In genomic region chr2:132669854-132670103, GRCh38 we compare ENCODE assay signal across 9 cellular contexts. TPM values are rescaled to one million over a fixed set of nuclear protein-coding genes. Genes with fewer than 3 reads are reported as not detected.
DNase-seq lines count a peak whose midpoint lies in the region; ATAC-seq and TF ChIP-seq lines count a peak whose summit lies in the region.
"Had no signal": no experiment of that assay in that cellular context is flagged by ENCODE, and none has a peak within 500 bp of the region (broad histone marks: within the 10 kb centered on the region; RNA-seq: fewer than 3 reads in every experiment).

No MANE protein-coding gene starts in this region.

- peaks cover 0 to 4% of the 10 kb centered on the region in 2 donors for H3K36me3 Mint-ChIP-seq in activated T-cell treated with anti-CD3 and anti-CD28 coated beads, Interleukin-2, amount 50 U/mL, for 72 hours (ENCODE audit: insufficient read depth in 2 of 2)

- no peaks in the 10 kb centered on the region; the same call in 1 of the 2 replicates for H3K79me2 ChIP-seq in SK-N-SH (ENCODE audit: insufficient read depth)

- H4K20me1 ChIP-seq in SK-N-SH (ENCODE audit: insufficient read depth): no peaks in the 10 kb centered on the region

- peak overlapping the region in 1 of 2 donors; percentile 39 for H3K4me3 Mint-ChIP-seq in activated T-cell treated with anti-CD3 and anti-CD28 coated beads, Interleukin-2, amount 50 U/mL, for 72 hours

- TF ChIP-seq RAD21 in SK-N-SH (IDR thresholded peaks at IDR 0.05; ENCODE audit: low read length): no peak

- H3K36me3 ChIP-seq in H7 (replicated peaks; ENCODE audit: control insufficient read depth, insufficient read depth, low read length): no peaks in the 10 kb centered on the region
- H3K36me3 ChIP-seq in SK-N-SH (replicated peaks in 1 of 2; ENCODE audit: control insufficient read depth in 1 of 2, insufficient read depth in 2 of 2, low read length in 1 of 2): peaks cover 0 to 3% of the 10 kb centered on the region in 2 experiments
- no peaks in the 10 kb centered on the region for H3K36me3 ChIP-seq in rectal smooth muscle tissue (ENCODE audit: control insufficient read depth, insufficient read depth, low read length)

- no peaks in the 10 kb centered on the region for H3K9me2 ChIP-seq in SK-N-SH

- CTCF ChIA-PET in SK-N-SH (lab: Yijun Ruan, JAX): interaction anchor here (0.9 to 3.0 kb wide), 7 partner anchors 19 to 501 kb away, joined by 3 to 24 read pairs (median 4); no protein-coding TSS in a partner anchor

- H3K27me3 ChIP-seq in H7 (ENCODE audit: control insufficient read depth, insufficient read depth, low read length): peaks cover 47% of the 10 kb centered on the region
- no peaks in the 10 kb centered on the region for H3K27me3 ChIP-seq in SK-N-SH (ENCODE audit: insufficient read depth)
- peaks cover 14% of the 10 kb centered on the region for H3K27me3 ChIP-seq in rectal smooth muscle tissue (ENCODE audit: control insufficient read depth, insufficient read depth, low read length)

- peak overlapping the region; percentile 57 for H3K4me3 ChIP-seq in H7 (ENCODE audit: insufficient read depth, low read depth, low read length)
- H3K4me3 ChIP-seq in SK-N-SH (ENCODE audit: low read depth in 2 of 2, low read length in 1 of 2): peak overlapping the region; percentile 49 to 76
- peak overlapping the region; percentile 70 for H3K4me3 ChIP-seq in rectal smooth muscle tissue (ENCODE audit: low read length)

- 0% methylated on average over 4 of the region's 24 CpGs for WGBS in SK-N-SH (ENCODE audit: low lambda C conversion rate)

- peaks cover 12% of the 10 kb centered on the region for H3F3A ChIP-seq in SK-N-SH (replicated peaks; ENCODE audit: insufficient read depth)

- no peaks in the 10 kb centered on the region for H3K9me3 Mint-ChIP-seq in activated T-cell treated with anti-CD3 and anti-CD28 coated beads, Interleukin-2, amount 50 U/mL, for 72 hours

- H2AFZ ChIP-seq in SK-N-SH (ENCODE audit: low read depth): peak overlapping the region; percentile 64

- peaks cover 30% of the 10 kb centered on the region for H3K27me3 Mint-ChIP-seq in activated T-cell treated with anti-CD3 and anti-CD28 coated beads, Interleukin-2, amount 50 U/mL, for 72 hours (ENCODE audit: low read depth)

- H3K9me3 ChIP-seq in SK-N-SH: no peaks in the 10 kb centered on the region

- H3K27ac Mint-ChIP-seq in activated T-cell treated with anti-CD3 and anti-CD28 coated beads, Interleukin-2, amount 50 U/mL, for 72 hours: no peak overlapping the region

- intact Hi-C loops in left cardiac atrium (cut with DNase I): loop anchor here in 1 of 2 donors (10.0 kb wide), 1 partner anchor 505 kb away; no protein-coding TSS in a partner anchor

- POLR2A ChIA-PET in SK-N-SH (lab: Yijun Ruan, JAX): no interaction called here

- H3K4me2 ChIP-seq in SK-N-SH: peak overlapping the region; percentile 95

- H3K4me1 ChIP-seq in SK-N-SH (ENCODE audit: control insufficient read depth in 1 of 2, insufficient read depth in 2 of 2, low read depth in 1 of 2, low read length in 1 of 2) (peaks cover 8 to 29% of the 10 kb centered on the region in 2 experiments; a peak in 2 of 4 replicates), rectal smooth muscle tissue (ENCODE audit: control insufficient read depth, insufficient read depth, low read length) (peaks cover 2% of the 10 kb centered on the region)

- peak overlapping the region; percentile 55 for H3K9ac ChIP-seq in SK-N-SH
- no peak overlapping the region for H3K9ac ChIP-seq in rectal smooth muscle tissue (ENCODE audit: low read length)

- no peak for TF ChIP-seq CTCF in SK-N-SH (IDR thresholded peaks at IDR 0.05)

- H3K4me1 Mint-ChIP-seq in activated T-cell treated with anti-CD3 and anti-CD28 coated beads, Interleukin-2, amount 50 U/mL, for 72 hours (ENCODE audit: low read depth): no peaks in the 10 kb centered on the region

- TF ChIP-seq EP300 in SK-N-SH (IDR thresholded peaks at IDR 0.05; ENCODE audit: borderline replicate concordance in 1 of 2, low read depth in 1 of 2, low read length in 1 of 2): no peak

- H3K27ac ChIP-seq in SK-N-SH (ENCODE audit: low read depth in 2 of 2, low read length in 1 of 2) (no peak overlapping the region), rectal smooth muscle tissue (ENCODE audit: low read depth, low read length) (no peak overlapping the region)

- ATAC-seq in left cardiac atrium (peak; percentile 42 to 57), HG03432 (IDR thresholded peaks at IDR 0.05; ENCODE audit: unreplicated experiment) (no peak), HG03045 (IDR thresholded peaks at IDR 0.05; ENCODE audit: unreplicated experiment) (no peak), GM19463 (IDR thresholded peaks at IDR 0.05; ENCODE audit: unreplicated experiment) (no peak)
- ATAC-seq in activated T-cell treated with anti-CD3 and anti-CD28 coated beads, Interleukin-2, amount 50 U/mL, for 72 hours (replicated peaks in 1 of 2): no peak

- no peak for DNase-seq in H7
- DNase-seq in SK-N-SH: peak; percentile 70
- no peak for DNase-seq in left cardiac atrium
- DNase-seq in activated T-cell treated with anti-CD3 and anti-CD28 coated beads, Interleukin-2, amount 50 U/mL, for 72 hours: no peak

TF ChIP-seq in SK-N-SH, 30 proteins besides CTCF, POLR2A, EP300 and RAD21:
- no peak for TF ChIP-seq NRF1 (IDR thresholded peaks at IDR 0.05; ENCODE audit: low read depth, low read length)
- TF ChIP-seq TEAD4 (IDR thresholded peaks at IDR 0.05; ENCODE audit: borderline replicate concordance, insufficient read depth): no peak
- TF ChIP-seq POLR2AphosphoS5 (IDR thresholded peaks at IDR 0.05; ENCODE audit: low read depth, low read length): no peak
- TF ChIP-seq IRF3 (IDR thresholded peaks at IDR 0.05; ENCODE audit: low read depth, low read length): no peak
- no peak for TF ChIP-seq RFX5 (IDR thresholded peaks at IDR 0.05; ENCODE audit: low read length)
- no peak for TF ChIP-seq TCF12 (IDR thresholded peaks at IDR 0.05)
- no peak for TF ChIP-seq MXI1 (IDR thresholded peaks at IDR 0.05; ENCODE audit: low read depth, low read length)
- no peak for TF ChIP-seq GATA2 (CRISPR knock-in tag; IDR thresholded peaks at IDR 0.05)
- TF ChIP-seq FOXM1 (IDR thresholded peaks at IDR 0.05; ENCODE audit: low read depth): no peak

RNA-seq across cellular contexts. Expression of gene LYPD1, which starts 0.2 kb away (rescaled TPM):
- 5.7 and 7.3 TPM in 2 replicates for total RNA-seq in H7 (2014; rRNA removed; shearing (Covaris generic))
- polyA plus RNA-seq in SK-N-SH (2012; rRNA removed): 4.3 and 5.4 TPM in 2 replicates
- 3.7 and 5.0 TPM in 2 replicates for polyA plus RNA-seq in SK-N-SH (2012; cell fraction: cytosol; rRNA removed)
- 2.3 and 3.9 TPM in 2 replicates for polyA plus RNA-seq in SK-N-SH (2012; cell fraction: nucleus; rRNA removed)
- total RNA-seq in left cardiac atrium: under 1 TPM; 0.34 to 0.35 TPM
- not detected for total RNA-seq in activated T-cell treated with anti-CD3 and anti-CD28 coated beads, Interleukin-2, amount 50 U/mL, for 72 hours
- total RNA-seq: mononuclear cell had no signal

Comparison
In these comparisons a context has a peak if more than half of its experiments do, and no peak if none do; other contexts are left out.
1. ATAC-seq: peak in left cardiac atrium (2 of 2); none in activated T-cell treated with anti-CD3 and anti-CD28 coated beads, Interleukin-2, amount 50 U/mL, for 72 hours (0 of 2), HG03432 (single experiment), HG03045 (single experiment) and GM19463 (single experiment).
2. Peak in every context shown above with its lines, with median percentiles within 50 percentile points of each other: H3K4me3 ChIP-seq.